8 cellular contexts compared by ENCODE assay signal in genomic region chr10:93701903-93702277, GRCh38. TPM values are rescaled to one million over a fixed set of nuclear protein-coding genes. Genes with fewer than 3 reads are reported as not detected.
A peak's percentile ranks its signal among the peaks of the same experiment; 100 is the strongest.
DNase-seq lines count a peak whose midpoint lies in the region; ATAC-seq, FAIRE-seq and TF ChIP-seq lines count a peak whose summit lies in the region.

No MANE protein-coding gene starts in this region.

- no peaks in the 10 kb centered on the region for H3K9me3 ChIP-seq in Loucy (ENCODE audit: insufficient read depth, low read depth, low read length)
- H3K9me3 ChIP-seq in astrocyte (ENCODE audit: insufficient read depth, low read depth, low read length) = no peaks in the 10 kb centered on the region
- H3K9me3 ChIP-seq in subcutaneous abdominal adipose tissue (ENCODE audit: control insufficient read depth in 5 of 5, low read length in 5 of 5) = no peaks in the 10 kb centered on the region

- peak; percentile 22 for ATAC-seq in GM21723 (IDR thresholded peaks at IDR 0.05; ENCODE audit: unreplicated experiment)

- DNase-seq in NCI-H748 (lab: John Stamatoyannopoulos, UW; ENCODE audit: unreplicated experiment) (peak; percentile 45), NCI-H748 treated with DMSO at 0.1 percent for 48 hours (lab: John Stamatoyannopoulos, UW) (no peak), astrocyte (ENCODE audit: low read depth) (peak; percentile 52), iPS-NIHi7 (ENCODE audit: extremely low spot score) (peak; percentile 15), activated gamma-delta T cell treated with Interleukin-2 at 50 U/mL for 16 hours (no peak)

- H3F3A ChIP-seq in Loucy (ENCODE audit: low read depth) = peaks cover 2% of the 10 kb centered on the region; the same call in 1 of the 2 replicates

- H2AFZ ChIP-seq in Loucy (ENCODE audit: low read length) (peak overlapping the region; percentile 100), astrocyte (ENCODE audit: low read depth, low read length) (peak overlapping the region; percentile 93)

- peaks cover 2% of the 10 kb centered on the region for H3K4me1 Mint-ChIP-seq in astrocyte (ENCODE audit: low read depth, unreplicated experiment)

- H3K9me3 Mint-ChIP-seq in astrocyte (ENCODE audit: unreplicated experiment) = no peaks in the 10 kb centered on the region

- no peaks in the 10 kb centered on the region for H3K27me3 ChIP-seq in Loucy (ENCODE audit: insufficient read depth, low read length, poor library complexity, severe bottlenecking)
- H3K27me3 ChIP-seq in astrocyte (ENCODE audit: insufficient read depth, low read length) = no peaks in the 10 kb centered on the region
- H3K27me3 ChIP-seq in subcutaneous abdominal adipose tissue (ENCODE audit: control insufficient read depth in 5 of 5, insufficient read depth in 4 of 5, low read length in 5 of 5) = no peaks in the 10 kb centered on the region

- H3K36me3 ChIP-seq in Loucy (ENCODE audit: insufficient read depth, low read length) (peaks cover 3% of the 10 kb centered on the region; the same call in 1 of the 2 replicates), astrocyte (ENCODE audit: insufficient read depth, low read length) (peaks cover 13% of the 10 kb centered on the region), subcutaneous abdominal adipose tissue (ENCODE audit: control insufficient read depth in 5 of 5, insufficient read depth in 5 of 5, low read length in 5 of 5) (peaks cover 9 to 25% (median 20%) of the 10 kb centered on the region in 5 donors)

- H3K4me2 ChIP-seq in Loucy (ENCODE audit: low read depth, low read length, poor library complexity, severe bottlenecking) (peak overlapping the region; percentile 94), astrocyte (ENCODE audit: low read length) (peak overlapping the region; percentile 94)

- no peak for FAIRE-seq in astrocyte (lab: Jason Lieb, UNC)

- no peak overlapping the region for H3K4me3 Mint-ChIP-seq in astrocyte (ENCODE audit: unreplicated experiment)

- no peaks in the 10 kb centered on the region for H3K27me3 Mint-ChIP-seq in astrocyte (ENCODE audit: low read depth, unreplicated experiment)

- H4K20me1 ChIP-seq in Loucy (ENCODE audit: insufficient read depth, low read length, poor library complexity, severe bottlenecking) (peaks cover 8% of the 10 kb centered on the region), astrocyte (ENCODE audit: insufficient read depth, low read length) (no peaks in the 10 kb centered on the region)

- H3K79me2 ChIP-seq in Loucy (ENCODE audit: insufficient read depth, low read length) = peaks cover 24% of the 10 kb centered on the region
- peaks cover 19% of the 10 kb centered on the region for H3K79me2 ChIP-seq in astrocyte (ENCODE audit: insufficient read depth, low read length)

- H3K27ac ChIP-seq in astrocyte (ENCODE audit: low read depth, low read length) = peak overlapping the region; percentile 85
- H3K27ac ChIP-seq in subcutaneous abdominal adipose tissue (ENCODE audit: low read depth, low read length) = peak overlapping the region; percentile 84

- peak overlapping the region; percentile 81 for H3K9ac ChIP-seq in Loucy (ENCODE audit: low read depth, low read length, poor library complexity, severe bottlenecking)
- peak overlapping the region; percentile 97 for H3K9ac ChIP-seq in astrocyte (ENCODE audit: low read length)
- peak overlapping the region; percentile 74 to 95 (median 93) for H3K9ac ChIP-seq in subcutaneous abdominal adipose tissue (ENCODE audit: low read length in 5 of 5)

- no peak for TF ChIP-seq CTCF in Loucy (conservative IDR thresholded peaks at IDR 0.05; ENCODE audit: low read length)
- TF ChIP-seq CTCF in astrocyte (IDR thresholded peaks at IDR 0.05; ENCODE audit: insufficient read depth, low read depth, low read length) = no peak

- no peak overlapping the region for H3K27ac Mint-ChIP-seq in astrocyte (ENCODE audit: unreplicated experiment)

- H3K4me3 ChIP-seq in Loucy (ENCODE audit: low read length, poor library complexity, severe bottlenecking) = peak overlapping the region; percentile 83
- peak overlapping the region; percentile 92 for H3K4me3 ChIP-seq in astrocyte (ENCODE audit: insufficient read depth, low read depth, low read length)
- H3K4me3 ChIP-seq in subcutaneous abdominal adipose tissue (ENCODE audit: low read depth in 1 of 5, low read length in 5 of 5) = peak overlapping the region; percentile 69 to 99 (median 93)

- no peaks in the 10 kb centered on the region for H3K36me3 Mint-ChIP-seq in astrocyte (ENCODE audit: low read depth, unreplicated experiment)

- no peaks in the 10 kb centered on the region for H3K9me2 ChIP-seq in Loucy (replicated peaks; ENCODE audit: low read depth, low read length)

- peaks cover 34% of the 10 kb centered on the region for H3K4me1 ChIP-seq in Loucy (ENCODE audit: insufficient read depth, low read length, poor library complexity, severe bottlenecking)
- peaks cover 10% of the 10 kb centered on the region for H3K4me1 ChIP-seq in astrocyte (ENCODE audit: insufficient read depth, low read length)
- H3K4me1 ChIP-seq in subcutaneous abdominal adipose tissue (ENCODE audit: control insufficient read depth in 5 of 5, insufficient read depth in 5 of 5, low read length in 5 of 5) = peaks cover 6 to 20% (median 17%) of the 10 kb centered on the region in 5 donors

RNA-seq across cellular contexts. Expression of gene FRA10AC1, which starts 0.5 kb away (rescaled TPM):
- total RNA-seq in astrocyte = 10.6 and 13.2 TPM in 2 replicates

RNA-seq across cellular contexts. Expression of gene LGI1, which starts 55.8 kb away (rescaled TPM):
- 0.41 and 2.0 TPM in 2 replicates for total RNA-seq in astrocyte

Comparison
In these comparisons a context has a peak if more than half of its experiments do, and no peak if none do; other contexts are left out.
1. DNase-seq: peak in NCI-H748 (single experiment), astrocyte (single experiment) and iPS-NIHi7 (single experiment); none in NCI-H748 treated with DMSO at 0.1 percent for 48 hours (single experiment) and activated gamma-delta T cell treated with Interleukin-2 at 50 U/mL for 16 hours (single experiment).
2. Peak in every context shown above with its lines, with median percentiles within 50 percentile points of each other: H3K4me3 ChIP-seq and H3K9ac ChIP-seq.